Comparison of ENCODE assay signal across 10 cellular contexts in the genomic region with DNA sequence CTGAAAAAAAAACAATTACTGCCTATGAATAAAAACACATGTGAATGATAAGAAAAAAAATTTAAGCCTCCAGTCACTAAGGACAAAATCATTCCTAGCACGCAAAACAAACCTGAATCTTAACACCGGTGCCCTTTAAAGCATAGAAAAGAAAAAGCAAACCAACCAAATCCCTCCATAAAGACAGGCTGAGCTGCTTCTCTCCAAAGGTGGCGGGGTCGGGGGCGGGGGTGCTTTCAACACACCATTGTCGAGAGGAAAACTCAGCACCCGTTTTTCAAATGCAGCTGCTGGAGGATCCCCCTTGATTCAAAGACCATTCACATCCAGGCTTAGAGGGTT. TPM values are rescaled to one million over a fixed set of nuclear protein-coding genes. Genes with fewer than 3 reads are reported as not detected.
DNase-seq lines count a peak whose midpoint lies in the region; ATAC-seq and TF ChIP-seq lines count a peak whose summit lies in the region.
"Had no signal": no experiment of that assay in that cellular context is flagged by ENCODE, and none has a peak within 500 bp of the region (broad histone marks: within the 10 kb centered on the region; RNA-seq: fewer than 3 reads in every experiment).

No MANE protein-coding gene starts in this region.

- H3K27ac ChIP-seq in iPS-20b (ENCODE audit: low read length) = no peak overlapping the region
- H3K27ac ChIP-seq in stomach = peak overlapping the region in 1 of 5 donors; percentile 27

- WGBS in stomach, 5 donors = 10 to 16% (median 15%) methylated on average over 7 of the region's 7 CpGs

- TF ChIP-seq EP300 in stomach (IDR thresholded peaks at IDR 0.05) = no peak

- peak overlapping the region; percentile 18; the same call in 1 of the 2 replicates for H3K9ac ChIP-seq in iPS-20b (ENCODE audit: low read depth, low read length)

- intact Hi-C loops in activated T-helper 2 cell treated with anti-CD3 and anti-CD28 coated beads, Interferon-gamma antibody, Interleukin-2, Interleukin-4, amounts not matched to agents 10 μg/mL and 5 μg/mL and 100 μg/mL, durations not matched to agents 14 hours and 24 hours and 36 hours (cut with micrococcal nuclease) = no loop called here
- intact Hi-C loops in stomach (cut with DNase I; ENCODE audit: low total_unique reads) = no loop called here

- peaks cover 12% of the 10 kb centered on the region for H3K9me3 Mint-ChIP-seq in activated T-cell treated with anti-CD3 and anti-CD28 coated beads, Interleukin-2, amount 50 U/mL, for 24 hours
- peaks cover 16% of the 10 kb centered on the region for H3K9me3 Mint-ChIP-seq in activated T-helper 2 cell treated with anti-CD3 and anti-CD28 coated beads, Interferon-gamma antibody, Interleukin-2, Interleukin-4, amounts not matched to agents 10 μg/mL and 5 μg/mL and 100 μg/mL, durations not matched to agents 14 hours and 24 hours and 36 hours

- H3K27ac Mint-ChIP-seq in activated T-cell treated with anti-CD3 and anti-CD28 coated beads, Interleukin-2, amount 50 U/mL, for 24 hours = no peak overlapping the region
- H3K27ac Mint-ChIP-seq in activated T-helper 2 cell treated with anti-CD3 and anti-CD28 coated beads, Interferon-gamma antibody, Interleukin-2, Interleukin-4, amounts not matched to agents 10 μg/mL and 5 μg/mL and 100 μg/mL, durations not matched to agents 14 hours and 24 hours and 36 hours = no peak overlapping the region

- DNase-seq in activated T-cell treated with anti-CD3 and anti-CD28 coated beads, Interleukin-2, amount 50 U/mL, for 24 hours = no peak
- no peak for DNase-seq in activated T-cell treated with anti-CD3 and anti-CD28 coated beads, Interleukin-2, amount 50 U/mL, for 1 hour
- DNase-seq in activated T-helper 2 cell treated with anti-CD3 and anti-CD28 coated beads, Interferon-gamma antibody, Interleukin-2, Interleukin-4, amounts not matched to agents 10 μg/mL and 5 μg/mL and 100 μg/mL, durations not matched to agents 14 hours and 24 hours and 36 hours (ENCODE audit: low spot score) = no peak
- no peak for DNase-seq in stomach
- DNase-seq: NCI-H187 treated with DMSO at 0.1 percent for 48 hours, nucleus accumbens had no signal

- 0 out of 2 replicates have a peak, but pooled peaks cover 4% of the 10 kb centered on the region for H3K36me3 ChIP-seq in iPS-20b (ENCODE audit: insufficient read depth, low read depth, low read length)
- no peaks in the 10 kb centered on the region for H3K36me3 ChIP-seq in stomach

- H3K4me1 Mint-ChIP-seq in activated T-cell treated with anti-CD3 and anti-CD28 coated beads, Interleukin-2, amount 50 U/mL, for 24 hours (ENCODE audit: low read depth) = peaks cover 17% of the 10 kb centered on the region
- H3K4me1 Mint-ChIP-seq in activated T-helper 2 cell treated with anti-CD3 and anti-CD28 coated beads, Interferon-gamma antibody, Interleukin-2, Interleukin-4, amounts not matched to agents 10 μg/mL and 5 μg/mL and 100 μg/mL, durations not matched to agents 14 hours and 24 hours and 36 hours (ENCODE audit: low read depth) = peaks cover 10% of the 10 kb centered on the region

- H3K4me3 ChIP-seq in iPS-20b (ENCODE audit: low read length) (peak overlapping the region; percentile 75; the same call in 1 of the 2 replicates), stomach (peak overlapping the region; percentile 39 to 49 (median 44))

- H3K27me3 ChIP-seq in iPS-20b (ENCODE audit: insufficient read depth, low read length) (peaks cover 49% of the 10 kb centered on the region), stomach (peaks cover 6 to 51% (median 36%) of the 10 kb centered on the region in 3 donors)

- no peak for TF ChIP-seq POLR2A in stomach (IDR thresholded peaks at IDR 0.05)

- peaks cover 57% of the 10 kb centered on the region for H3K27me3 Mint-ChIP-seq in activated T-cell treated with anti-CD3 and anti-CD28 coated beads, Interleukin-2, amount 50 U/mL, for 24 hours
- peaks cover 61% of the 10 kb centered on the region for H3K27me3 Mint-ChIP-seq in activated T-helper 2 cell treated with anti-CD3 and anti-CD28 coated beads, Interferon-gamma antibody, Interleukin-2, Interleukin-4, amounts not matched to agents 10 μg/mL and 5 μg/mL and 100 μg/mL, durations not matched to agents 14 hours and 24 hours and 36 hours (ENCODE audit: low read depth)

- TF ChIP-seq CTCF in stomach (IDR thresholded peaks at IDR 0.05) = no peak

- ATAC-seq in GM18907 (IDR thresholded peaks at IDR 0.05; ENCODE audit: unreplicated experiment) (no peak), GM21619 (IDR thresholded peaks at IDR 0.05; ENCODE audit: unreplicated experiment) (no peak), HG02642 (IDR thresholded peaks at IDR 0.05; ENCODE audit: poor library complexity, unreplicated experiment) (no peak)

- H3K4me3 Mint-ChIP-seq in activated T-cell treated with anti-CD3 and anti-CD28 coated beads, Interleukin-2, amount 50 U/mL, for 24 hours = peak overlapping the region; percentile 81
- H3K4me3 Mint-ChIP-seq in activated T-helper 2 cell treated with anti-CD3 and anti-CD28 coated beads, Interferon-gamma antibody, Interleukin-2, Interleukin-4, amounts not matched to agents 10 μg/mL and 5 μg/mL and 100 μg/mL, durations not matched to agents 14 hours and 24 hours and 36 hours (ENCODE audit: low read depth) = peak overlapping the region; percentile 78

- peaks cover 20% of the 10 kb centered on the region; the same call in 1 of the 2 replicates for H3K4me1 ChIP-seq in iPS-20b (ENCODE audit: insufficient read depth, low read length)
- H3K4me1 ChIP-seq in stomach = peaks cover 7 to 21% (median 17%) of the 10 kb centered on the region in 4 donors

- H3K9me3 ChIP-seq in iPS-20b (ENCODE audit: insufficient read depth, low read depth, low read length) (peaks cover 5% of the 10 kb centered on the region; the same call in 1 of the 2 replicates), stomach (peaks cover 7 to 27% (median 21%) of the 10 kb centered on the region in 4 donors)

- peaks cover 8% of the 10 kb centered on the region for H3K36me3 Mint-ChIP-seq in activated T-cell treated with anti-CD3 and anti-CD28 coated beads, Interleukin-2, amount 50 U/mL, for 24 hours (ENCODE audit: low read depth)
- peaks cover 10% of the 10 kb centered on the region for H3K36me3 Mint-ChIP-seq in activated T-helper 2 cell treated with anti-CD3 and anti-CD28 coated beads, Interferon-gamma antibody, Interleukin-2, Interleukin-4, amounts not matched to agents 10 μg/mL and 5 μg/mL and 100 μg/mL, durations not matched to agents 14 hours and 24 hours and 36 hours (ENCODE audit: low read depth)

RNA-seq across cellular contexts. Expression of a gene that starts 1.4 kb away (rescaled TPM):
- total RNA-seq in activated T-helper 2 cell treated with anti-CD3 and anti-CD28 coated beads, Interferon-gamma antibody, Interleukin-2, Interleukin-4, amounts not matched to agents 10 μg/mL and 5 μg/mL and 100 μg/mL, durations not matched to agents 14 hours and 24 hours and 36 hours = not detected in 2 replicates
- 1 to 10 TPM in 1 of 5 donors, not detected in 4; 3.7 TPM for total RNA-seq in stomach
- under 1 TPM in 2 of 3 donors, not detected in 1; 0.08 to 0.19 TPM for polyA plus RNA-seq in stomach
